Comparison of ENCODE assay signal across 10 cellular contexts in genomic region chr9:132163457-132163875, GRCh38. TPM values are rescaled to one million over a fixed set of nuclear protein-coding genes. Genes with fewer than 3 reads are reported as not detected.
DNase-seq lines count a peak whose midpoint lies in the region; ATAC-seq, FAIRE-seq and TF ChIP-seq lines count a peak whose summit lies in the region.
"Had no signal": no experiment of that assay in that cellular context is flagged by ENCODE, and none has a peak within 500 bp of the region (broad histone marks: within the 10 kb centered on the region; RNA-seq: fewer than 3 reads in every experiment).

No MANE protein-coding gene starts in this region.

- no peak overlapping the region for H3K4me2 ChIP-seq in fibroblast of lung (ENCODE audit: extremely low read depth, insufficient read depth, low read length)

- peaks cover 30% of the 10 kb centered on the region for H3K27me3 ChIP-seq in fibroblast of lung (ENCODE audit: control insufficient read depth, insufficient read depth, low read length)

- DNase-seq in D341Med (ENCODE audit: low spot score) (peak; percentile 63), NCI-H69 (lab: John Stamatoyannopoulos, UW) (peak; percentile 67), fibroblast of lung (ENCODE audit: low read depth in 2 of 2) (peak; percentile 26 to 30), osteocyte (ENCODE audit: extremely low spot score, unreplicated experiment) (no peak), occipital lobe (lab: John Stamatoyannopoulos, UW) (no peak), GM19239 (ENCODE audit: insufficient read length, low spot score) (no peak)
- DNase-seq: stimulated activated naive CD4-positive, alpha-beta T cell treated with Interleukin-2 at 50 U/mL for 16 hours had no signal

- peaks cover 18% of the 10 kb centered on the region for H3K4me1 Mint-ChIP-seq in osteocyte (ENCODE audit: unreplicated experiment)

- H3K27ac ChIP-seq in fibroblast of lung (ENCODE audit: insufficient read depth, low read length): no peak overlapping the region
- H3K27ac ChIP-seq: body of pancreas had no signal

- no peak overlapping the region for H2AFZ ChIP-seq in fibroblast of lung (ENCODE audit: low read length)

- no peak for FAIRE-seq in GM19239 (lab: Jason Lieb, UNC)

- no peak overlapping the region for H3K9ac ChIP-seq in fibroblast of lung (ENCODE audit: insufficient read depth, low read length)

- peak overlapping the region in 2 of 4 experiments; percentile 59 to 71 for H3K4me3 ChIP-seq in fibroblast of lung (replicated peaks in 1 of 4; ENCODE audit: control extremely low read depth in 1 of 4, insufficient read depth in 1 of 4, low read depth in 3 of 4, low read length in 4 of 4)

- H3K36me3 ChIP-seq in fibroblast of lung (ENCODE audit: control insufficient read depth, insufficient read depth, low read length): no peaks in the 10 kb centered on the region

- peaks cover 4% of the 10 kb centered on the region for H3K4me1 ChIP-seq in fibroblast of lung (ENCODE audit: control insufficient read depth, extremely low read depth, insufficient read depth, low read length)

- no peaks in the 10 kb centered on the region for H3K9me3 Mint-ChIP-seq in osteocyte (ENCODE audit: unreplicated experiment)

- H3K9me3 ChIP-seq in fibroblast of lung (ENCODE audit: control insufficient read depth, insufficient read depth, low read depth, low read length): no peaks in the 10 kb centered on the region
- H3K9me3 ChIP-seq: body of pancreas had no signal

- TF ChIP-seq CTCF in fibroblast of lung (conservative IDR thresholded peaks at IDR 0.05 in 1 of 2, IDR thresholded peaks at IDR 0.05 in 1 of 2; ENCODE audit: low read depth in 1 of 2, low read length in 2 of 2) (no peak), osteocyte (IDR thresholded peaks at IDR 0.05) (no peak)

- H3K27ac Mint-ChIP-seq in osteocyte (ENCODE audit: unreplicated experiment): no peak overlapping the region

- H4K20me1 ChIP-seq in fibroblast of lung (ENCODE audit: control insufficient read depth, extremely low read depth, insufficient read depth, low read length): no peaks in the 10 kb centered on the region

- peaks cover 62% of the 10 kb centered on the region for H3K27me3 Mint-ChIP-seq in osteocyte (ENCODE audit: unreplicated experiment)

- no peaks in the 10 kb centered on the region for H3K79me2 ChIP-seq in fibroblast of lung (ENCODE audit: control insufficient read depth, insufficient read depth, low read length)

- H3K4me3 Mint-ChIP-seq in osteocyte (ENCODE audit: unreplicated experiment): peak overlapping the region; percentile 57

- H3K36me3 Mint-ChIP-seq in osteocyte (ENCODE audit: unreplicated experiment): peaks cover 3% of the 10 kb centered on the region

- ATAC-seq in GM19324 (IDR thresholded peaks at IDR 0.05; ENCODE audit: low FRiP score, unreplicated experiment) (no peak), GM19328 (IDR thresholded peaks at IDR 0.05; ENCODE audit: unreplicated experiment) (no peak)
- ATAC-seq: body of pancreas had no signal

RNA-seq across cellular contexts. Expression of gene NTNG2, which starts 1.6 kb away (rescaled TPM):
- total RNA-seq in fibroblast of lung (0.77 and 2.1 TPM in 2 replicates), osteocyte (6.2 and 6.7 TPM in 2 replicates), occipital lobe (46.3 TPM)
- polyA plus RNA-seq in fibroblast of lung: 0.26 and 1.3 TPM in 2 replicates
- 0.39 and 2.2 TPM in 2 replicates for polyA plus RNA-seq in fibroblast of lung (2012)
- 0.26 and 3.8 TPM in 2 replicates for polyA minus RNA-seq in fibroblast of lung (ENCODE audit: low replicate concordance)

Comparison
In these comparisons a context has a peak if more than half of its experiments do, and no peak if none do; other contexts are left out.
1. DNase-seq: peak in D341Med (single experiment), NCI-H69 (single experiment) and fibroblast of lung (2 of 2); none in osteocyte (single experiment), occipital lobe (single experiment) and GM19239 (single experiment).